Comparison of ENCODE assay signal across 28 cellular contexts in genomic region chr11:75477614-75477935, GRCh38. TPM values are rescaled to one million over a fixed set of nuclear protein-coding genes. Genes with fewer than 3 reads are reported as not detected.
DNase-seq lines count a peak whose midpoint lies in the region; ATAC-seq, FAIRE-seq and TF ChIP-seq lines count a peak whose summit lies in the region.
"Had no signal": no experiment of that assay in that cellular context is flagged by ENCODE, and none has a peak within 500 bp of the region (broad histone marks: within the 10 kb centered on the region; RNA-seq: fewer than 3 reads in every experiment).

No MANE protein-coding gene starts in this region.

- TF ChIP-seq RAD21 in A549 (conservative IDR thresholded peaks at IDR 0.05 in 1 of 2, IDR thresholded peaks at IDR 0.05 in 1 of 2) = no peak

- POLR2A ChIA-PET in A549 (lab: Yijun Ruan, JAX) = no interaction called here
- POLR2A ChIA-PET in CD4-positive, alpha-beta T cell (lab: Charles Lee) = interaction anchor here (1.5 kb wide), 1 partner anchor 13 kb away, joined by 3 read pairs; no protein-coding TSS in a partner anchor

- H3K4me3 ChIP-seq in A549 (no peak overlapping the region), body of pancreas (no peak overlapping the region), prostate gland (no peak overlapping the region)
- H3K4me3 ChIP-seq: GM23248, lung, ovary, thoracic aorta, uterus had no signal

- FAIRE-seq in A549 (lab: Jason Lieb, UNC) = no peak
- FAIRE-seq: HepG2, small intestine had no signal

- ATAC-seq in A549 (no peak), body of pancreas (no peak), HG03469 (IDR thresholded peaks at IDR 0.05; ENCODE audit: unreplicated experiment) (no peak)
- ATAC-seq in CD4-positive, alpha-beta T cell (ENCODE audit: poor library complexity) = no peak
- ATAC-seq: activated T-cell treated with anti-CD3 and anti-CD28 coated beads, Interleukin-2, amount 50 U/mL, for 4 hours; HepG2; WTC11 had no signal

- DNase-seq in A549 (ENCODE audit: low read depth in 1 of 2, low spot score in 1 of 2) (no peak), body of pancreas (peak in 1 of 4 donors; percentile 35), prostate gland (ENCODE audit: low spot score) (no peak), germinal center (ENCODE audit: low spot score) (no peak)
- DNase-seq in CD4-positive, alpha-beta T cell = no peak
- DNase-seq in stimulated activated naive CD4-positive, alpha-beta T cell treated with Interleukin-2 at 50 U/mL for 16 hours (lab: John Stamatoyannopoulos, UW) = no peak
- DNase-seq: activated CD4-positive, alpha-beta T cell treated with anti-CD3 and anti-CD28 coated beads, Interleukin-2, amount 10 ng/mL, durations not matched to agents 24 days and 14 days; activated T-cell treated with anti-CD3 and anti-CD28 coated beads, Interleukin-2, amount 50 U/mL, for 4 hours; BE2C; Caco-2; dermis blood vessel endothelial cell; GDM1; GM23248; head of caudate nucleus; NCI-H1694; NCI-H82; ovary; retina; uterus had no signal

- H3K9me3 Mint-ChIP-seq in CD4-positive, alpha-beta T cell = no peaks in the 10 kb centered on the region
- H3K9me3 Mint-ChIP-seq: activated CD4-positive, alpha-beta T cell treated with anti-CD3 and anti-CD28 coated beads, Interleukin-2, amount 10 ng/mL, durations not matched to agents 24 days and 14 days; activated T-cell treated with anti-CD3 and anti-CD28 coated beads, Interleukin-2, amount 50 U/mL, for 4 hours; nephron progenitor cell; stimulated activated naive CD8-positive, alpha-beta T cell treated with anti-CD3 and anti-CD28 coated beads, Interleukin-15, Interleukin-2, amounts not matched to agents 100 ng/mL and 50 ng/mL, for 24 hours; WTC11 had no signal

- H3K4me1 Mint-ChIP-seq in CD4-positive, alpha-beta T cell (ENCODE audit: low read depth) = peaks cover 16% of the 10 kb centered on the region

- H3K36me3 ChIP-seq in body of pancreas (replicated peaks in 1 of 2; ENCODE audit: insufficient read depth in 1 of 2, low read depth in 2 of 2) = no peaks in the 10 kb centered on the region
- H3K36me3 ChIP-seq in prostate gland = no peaks in the 10 kb centered on the region
- H3K36me3 ChIP-seq: BE2C, ovary, thoracic aorta, uterus had no signal

- TF ChIP-seq POLR2A in A549 (IDR thresholded peaks at IDR 0.05; ENCODE audit: low read length) (no peak), body of pancreas (IDR thresholded peaks at IDR 0.05) (no peak), prostate gland (IDR thresholded peaks at IDR 0.05) (no peak)

- H3K4me3 Mint-ChIP-seq in CD4-positive, alpha-beta T cell = no peak overlapping the region
- H3K4me3 Mint-ChIP-seq: activated CD4-positive, alpha-beta T cell treated with anti-CD3 and anti-CD28 coated beads, Interleukin-2, amount 10 ng/mL, durations not matched to agents 24 days and 14 days; activated T-cell treated with anti-CD3 and anti-CD28 coated beads, Interleukin-2, amount 50 U/mL, for 4 hours; nephron progenitor cell; stimulated activated naive CD8-positive, alpha-beta T cell treated with anti-CD3 and anti-CD28 coated beads, Interleukin-15, Interleukin-2, amounts not matched to agents 100 ng/mL and 50 ng/mL, for 24 hours; WTC11 had no signal

- H3K9me3 ChIP-seq in A549 (no peaks in the 10 kb centered on the region), body of pancreas (no peaks in the 10 kb centered on the region), prostate gland (no peaks in the 10 kb centered on the region)
- H3K9me3 ChIP-seq in CD4-positive, alpha-beta T cell (ENCODE audit: control insufficient read depth, low read length) = no peaks in the 10 kb centered on the region
- H3K9me3 ChIP-seq: BE2C, Caco-2, ovary, thoracic aorta, uterus had no signal

- H3K27ac ChIP-seq in A549 = no peak overlapping the region; a peak in 1 of 6 replicates
- no peak overlapping the region for H3K27ac ChIP-seq in CD4-positive, alpha-beta T cell (ENCODE audit: low read depth, low read length)
- H3K27ac ChIP-seq in body of pancreas = peak overlapping the region in 3 of 4 donors; percentile 75 to 80 (median 77)
- H3K27ac ChIP-seq in prostate gland = peak overlapping the region; percentile 60 to 73
- H3K27ac ChIP-seq: GM23248, ovary, RWPE1, thoracic aorta, uterus had no signal

- no peak for TF ChIP-seq CTCF in A549 (IDR thresholded peaks at IDR 0.05)
- no peak for TF ChIP-seq CTCF in CD4-positive, alpha-beta T cell (IDR thresholded peaks at IDR 0.05)
- no peak for TF ChIP-seq CTCF in body of pancreas (IDR thresholded peaks at IDR 0.05)
- no peak for TF ChIP-seq CTCF in prostate gland (IDR thresholded peaks at IDR 0.05)

- 87% methylated on average over 5 of the region's 12 CpGs for WGBS in A549 (ENCODE audit: missing lambda C conversion rate)
- 73 to 90% methylated on average over 2 to 11 of the region's 12 CpGs for WGBS in body of pancreas, 2 donors
- WGBS in prostate gland = 86% methylated on average over 12 of the region's 12 CpGs

- H3K27ac Mint-ChIP-seq in CD4-positive, alpha-beta T cell = peak overlapping the region; percentile 77
- H3K27ac Mint-ChIP-seq: stimulated activated naive CD8-positive, alpha-beta T cell treated with anti-CD3 and anti-CD28 coated beads, Interleukin-15, Interleukin-2, amounts not matched to agents 100 ng/mL and 50 ng/mL, for 24 hours; WTC11 had no signal

- H3K27me3 ChIP-seq in CD4-positive, alpha-beta T cell (ENCODE audit: control insufficient read depth, insufficient read depth, low read length) = no peaks in the 10 kb centered on the region
- H3K27me3 ChIP-seq in body of pancreas (no peaks in the 10 kb centered on the region), prostate gland (replicated peaks; ENCODE audit: insufficient read depth) (no peaks in the 10 kb centered on the region)
- H3K27me3 ChIP-seq: BE2C, ovary, uterus had no signal

- CTCF ChIA-PET in A549 (lab: Yijun Ruan, JAX) = interaction anchor here (1.2 to 5.3 kb wide), 5 partner anchors 8 to 337 kb away, joined by 3 to 27 read pairs (median 3); no protein-coding TSS in a partner anchor
- CTCF ChIA-PET in CD4-positive, alpha-beta T cell (lab: Charles Lee) = no interaction called here

- intact Hi-C loops in CD4-positive, alpha-beta T cell (cut with DNase I, micrococcal nuclease) = no loop called here
- intact Hi-C loops in body of pancreas (cut with DNase I) = no loop called here
- intact Hi-C loops in prostate gland (cut with DNase I) = no loop called here

- no peak for TF ChIP-seq EP300 in A549 (IDR thresholded peaks at IDR 0.05)

- no peak overlapping the region for H3K4me2 ChIP-seq in A549

- no peaks in the 10 kb centered on the region for H3K36me3 Mint-ChIP-seq in CD4-positive, alpha-beta T cell (ENCODE audit: low read depth)
- H3K36me3 Mint-ChIP-seq: WTC11 had no signal

- no peaks in the 10 kb centered on the region for H3K27me3 Mint-ChIP-seq in CD4-positive, alpha-beta T cell
- H3K27me3 Mint-ChIP-seq: activated CD4-positive, alpha-beta T cell treated with anti-CD3 and anti-CD28 coated beads, Interleukin-2, amount 10 ng/mL, durations not matched to agents 24 days and 14 days; stimulated activated naive CD8-positive, alpha-beta T cell treated with anti-CD3 and anti-CD28 coated beads, Interleukin-15, Interleukin-2, amounts not matched to agents 100 ng/mL and 50 ng/mL, for 24 hours had no signal

- H3K4me1 ChIP-seq in A549 = peaks cover 13% of the 10 kb centered on the region
- peaks cover 46% of the 10 kb centered on the region for H3K4me1 ChIP-seq in body of pancreas
- H3K4me1 ChIP-seq in prostate gland (replicated peaks) = peaks cover 9% of the 10 kb centered on the region

TF ChIP-seq in A549, 52 proteins besides CTCF, POLR2A, EP300 and RAD21:
- TF ChIP-seq ZC3H11A (IDR thresholded peaks at IDR 0.05) (no peak), HOXB5 (CRISPR knock-in tag; IDR thresholded peaks at IDR 0.05) (no peak), KDM1A (IDR thresholded peaks at IDR 0.05; ENCODE audit: low read depth) (peak; percentile 5; the same call in 1 of the 2 replicates)

RNA-seq across cellular contexts. Expression of gene KLHL35, which starts 44.6 kb away (rescaled TPM):
- polyA plus RNA-seq in A549 (2011; rRNA removed) (1.0 and 1.7 TPM in 2 replicates), A549 (2017; fragmentation: RNase III; extraction: RNeasy Plus Mini Kit Qiagen cat#74134 plus additional on column Dnase treatment) (0.56 to 0.72 TPM (median 0.69 TPM) in 3 replicates)
- polyA plus RNA-seq in A549 (2012; cell fraction: cytosol; rRNA removed) = 1.5 and 1.6 TPM in 2 replicates
- 2.8 and 3.3 TPM in 2 replicates for polyA plus RNA-seq in A549 (2012; cell fraction: nucleus; rRNA removed)
- polyA minus RNA-seq in A549 (2011; rRNA and poly(A)+ RNA removed) = 0.73 and 1.2 TPM in 2 replicates
- under 1 TPM; 0.33 to 0.81 TPM for total RNA-seq in CD4-positive, alpha-beta T cell
- total RNA-seq in body of pancreas (1 to 10 TPM; 4.4 to 4.6 TPM), prostate gland (10 to 100 TPM in 1 of 2 donors, under 1 TPM in 1; 0.46 to 28.4 TPM)
- total RNA-seq: HepG2 had no signal
- polyA plus RNA-seq: HepG2 had no signal

RNA-seq across cellular contexts. Expression of gene GDPD5, which starts 48.2 kb away (rescaled TPM):
- polyA plus RNA-seq in A549 (2011; rRNA removed) (3.9 and 4.7 TPM in 2 replicates), A549 (2017; fragmentation: RNase III; extraction: RNeasy Plus Mini Kit Qiagen cat#74134 plus additional on column Dnase treatment) (5.8 to 7.9 TPM (median 5.9 TPM) in 3 replicates)
- 4.5 and 7.7 TPM in 2 replicates for polyA plus RNA-seq in A549 (2012; cell fraction: cytosol; rRNA removed)
- 27.2 and 29.2 TPM in 2 replicates for polyA plus RNA-seq in A549 (2012; cell fraction: nucleus; rRNA removed)
- 8.3 and 14.5 TPM in 2 replicates for polyA minus RNA-seq in A549 (2011; rRNA and poly(A)+ RNA removed)
- total RNA-seq in CD4-positive, alpha-beta T cell = 100 to 1,000 TPM in 1 of 2 experiments, 10 to 100 TPM in 1; 91.6 to 101 TPM
- total RNA-seq in body of pancreas (10 to 100 TPM; 29.6 to 73.2 TPM), prostate gland (10 to 100 TPM in 1 of 2 donors, 1 to 10 TPM in 1; 1.7 to 14.6 TPM)

Comparison
In these comparisons a context has a peak if more than half of its experiments do, and no peak if none do; other contexts are left out.
1. H3K27ac ChIP-seq: peak in body of pancreas (3 of 4) and prostate gland (2 of 2); none in A549 (0 of 2) and CD4-positive, alpha-beta T cell (single experiment).